In the genomic region with DNA sequence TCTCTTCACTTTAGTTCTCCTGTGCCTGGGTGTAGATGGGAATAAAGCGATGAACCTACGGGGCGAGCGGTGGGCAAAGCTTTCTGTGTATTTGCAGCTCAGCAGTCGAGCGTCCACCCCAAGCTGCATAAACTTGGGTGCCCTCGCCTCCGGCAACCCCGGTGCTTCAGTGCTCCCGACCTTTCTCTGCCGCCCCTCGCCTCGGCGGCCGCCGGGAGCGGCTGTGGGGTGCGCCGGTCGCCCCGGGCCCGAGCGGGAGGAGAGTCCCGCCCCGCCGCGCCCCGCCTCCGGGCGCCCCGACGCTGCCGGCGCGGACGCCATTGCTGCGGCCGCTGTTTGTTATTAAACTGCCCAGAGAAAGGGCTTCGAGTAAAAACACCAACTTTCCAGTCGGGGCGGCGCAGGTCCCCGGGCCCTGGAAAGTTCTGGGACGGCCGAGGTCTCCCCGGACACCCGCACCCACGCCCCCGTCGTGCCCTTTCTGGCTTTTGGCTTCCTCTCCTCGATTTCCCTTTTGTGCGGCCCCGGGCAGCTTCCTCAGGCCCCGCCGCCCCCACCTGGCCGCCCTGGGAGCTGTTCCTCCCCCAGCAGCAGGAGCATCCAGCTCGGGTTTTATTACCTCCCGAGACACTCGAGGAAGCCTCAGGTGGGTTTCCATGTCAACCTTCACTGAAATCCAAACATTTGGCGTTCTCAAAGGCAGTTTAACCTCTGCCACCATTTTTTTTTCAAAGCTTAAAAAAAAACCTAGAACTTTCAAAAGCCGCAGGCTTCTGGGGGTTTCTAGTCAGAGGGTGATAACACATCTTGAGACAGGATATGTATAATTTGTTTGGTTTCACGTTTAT, we compare ENCODE assay signal across 8 cellular contexts.
DNase-seq lines count a peak whose midpoint lies in the region; ATAC-seq and TF ChIP-seq lines count a peak whose summit lies in the region.

No MANE protein-coding gene starts in this region.

- no peaks in the 10 kb centered on the region for H4K20me1 ChIP-seq in PC-3 (ENCODE audit: low read length)
- no peaks in the 10 kb centered on the region for H4K20me1 ChIP-seq in osteoblast (ENCODE audit: insufficient read depth, low read length)

- peak overlapping the region; percentile 44 for H3K9ac ChIP-seq in PC-3 (ENCODE audit: low read length)

- H3K9me2 ChIP-seq in PC-3 (replicated peaks; ENCODE audit: low read length) = no peaks in the 10 kb centered on the region

- CTCF ChIA-PET in PC-3 (lab: Charles Lee) = interaction anchor here (0.6 kb wide), 2 partner anchors 285 to 415 kb away, joined by 3 to 4 read pairs; no protein-coding TSS in a partner anchor

- peak; percentile 69 for ATAC-seq in GM19351 (IDR thresholded peaks at IDR 0.05; ENCODE audit: unreplicated experiment)
- ATAC-seq in HG03457 (IDR thresholded peaks at IDR 0.05; ENCODE audit: unreplicated experiment) = peak; percentile 59
- ATAC-seq in PC-3 = peak; percentile 48
- peak; percentile 91 for ATAC-seq in upper lobe of right lung

- peak overlapping the region; percentile 65 for H3K4me3 ChIP-seq in PC-3 (ENCODE audit: low read length)
- H3K4me3 ChIP-seq in foreskin fibroblast (ENCODE audit: low read depth in 1 of 2, low read length in 2 of 2) = peak overlapping the region; percentile 47 to 56
- peak overlapping the region; percentile 66 for H3K4me3 ChIP-seq in osteoblast (ENCODE audit: insufficient read depth, low read length)
- peak overlapping the region; percentile 68 for H3K4me3 ChIP-seq in upper lobe of right lung

- H3K79me2 ChIP-seq in PC-3 (ENCODE audit: low read length) (no peaks in the 10 kb centered on the region), osteoblast (ENCODE audit: insufficient read depth, low read length) (no peaks in the 10 kb centered on the region)

- H3F3A ChIP-seq in PC-3 (ENCODE audit: low read length, unreplicated experiment) = no peaks in the 10 kb centered on the region

- POLR2A ChIA-PET in PC-3 (lab: Charles Lee; ENCODE audit: unreplicated experiment) = no interaction called here

- no peaks in the 10 kb centered on the region for H3K36me3 ChIP-seq in PC-3 (ENCODE audit: low read depth, low read length)
- no peaks in the 10 kb centered on the region for H3K36me3 ChIP-seq in osteoblast (ENCODE audit: insufficient read depth, low read length)
- no peaks in the 10 kb centered on the region for H3K36me3 ChIP-seq in upper lobe of right lung

- no TSS peak for BruUV-seq in PC-3 (replicated peaks; lab: Mats Ljungman, UMichigan)

- intact Hi-C loops in PC-3 (cut with micrococcal nuclease) = loop anchor here (5.0 kb wide), 4 partner anchors 59 to 291 kb away; no protein-coding TSS in a partner anchor
- intact Hi-C loops in upper lobe of right lung (cut with DNase I) = no loop called here

- H3K27ac ChIP-seq in C4-2B (peak overlapping the region; percentile 46), PC-3 (ENCODE audit: low read length) (no peak overlapping the region), osteoblast (ENCODE audit: low read depth, low read length) (peak overlapping the region; percentile 92), upper lobe of right lung (peak overlapping the region; percentile 87)

- H3K9me3 ChIP-seq in PC-3 (ENCODE audit: low read length) = no peaks in the 10 kb centered on the region
- no peaks in the 10 kb centered on the region for H3K9me3 ChIP-seq in osteoblast (ENCODE audit: low read depth, low read length)
- H3K9me3 ChIP-seq in upper lobe of right lung = no peaks in the 10 kb centered on the region

- H3K4me2 ChIP-seq in PC-3 (ENCODE audit: low read length) = peak overlapping the region; percentile 73
- peak overlapping the region; percentile 49 for H3K4me2 ChIP-seq in osteoblast (ENCODE audit: insufficient read depth, low read length)

- DNase-seq in PC-3 (peak; percentile 41), foreskin fibroblast (peak in 1 of 2 donors; percentile 67), osteoblast (ENCODE audit: insufficient read length, low spot score, missing footprints) (peak; percentile 92), upper lobe of right lung (peak; percentile 86)
- DNase-seq in activated effector memory CD4-positive, alpha-beta T cell treated with Interleukin-2 at 50 U/mL for 16 hours = peak; percentile 40

- H3K4me1 ChIP-seq in PC-3 (ENCODE audit: insufficient read depth, low read length) = peaks cover 5% of the 10 kb centered on the region; the same call in 1 of the 2 replicates
- peaks cover 33% of the 10 kb centered on the region for H3K4me1 ChIP-seq in osteoblast (ENCODE audit: insufficient read depth, low read length)
- peaks cover 4% of the 10 kb centered on the region for H3K4me1 ChIP-seq in upper lobe of right lung

- peak; percentile 49 for TF ChIP-seq CTCF in C4-2B (conservative IDR thresholded peaks at IDR 0.05)
- 0 out of 2 replicates have a peak, but pooled peaks have one; percentile 17 for TF ChIP-seq CTCF in PC-3 (conservative IDR thresholded peaks at IDR 0.05; ENCODE audit: low read depth, low read length)
- TF ChIP-seq CTCF in foreskin fibroblast (IDR thresholded peaks at IDR 0.05; ENCODE audit: low read depth, low read length) = peak; percentile 2
- TF ChIP-seq CTCF in osteoblast (IDR thresholded peaks at IDR 0.05; ENCODE audit: extremely low read depth, low read depth, low read length) = no peak
- TF ChIP-seq CTCF in upper lobe of right lung (IDR thresholded peaks at IDR 0.05) = peak; percentile 38

- H2AFZ ChIP-seq in PC-3 (ENCODE audit: low read length) (peak overlapping the region; percentile 91), osteoblast (ENCODE audit: low read length) (peak overlapping the region; percentile 63)

- no peaks in the 10 kb centered on the region for H3K27me3 ChIP-seq in PC-3 (ENCODE audit: low read length)
- H3K27me3 ChIP-seq in osteoblast (ENCODE audit: insufficient read depth, low read length) = no peaks in the 10 kb centered on the region
- H3K27me3 ChIP-seq in upper lobe of right lung = no peaks in the 10 kb centered on the region
